ENCODE assay signal across 8 cellular contexts in the genomic region with DNA sequence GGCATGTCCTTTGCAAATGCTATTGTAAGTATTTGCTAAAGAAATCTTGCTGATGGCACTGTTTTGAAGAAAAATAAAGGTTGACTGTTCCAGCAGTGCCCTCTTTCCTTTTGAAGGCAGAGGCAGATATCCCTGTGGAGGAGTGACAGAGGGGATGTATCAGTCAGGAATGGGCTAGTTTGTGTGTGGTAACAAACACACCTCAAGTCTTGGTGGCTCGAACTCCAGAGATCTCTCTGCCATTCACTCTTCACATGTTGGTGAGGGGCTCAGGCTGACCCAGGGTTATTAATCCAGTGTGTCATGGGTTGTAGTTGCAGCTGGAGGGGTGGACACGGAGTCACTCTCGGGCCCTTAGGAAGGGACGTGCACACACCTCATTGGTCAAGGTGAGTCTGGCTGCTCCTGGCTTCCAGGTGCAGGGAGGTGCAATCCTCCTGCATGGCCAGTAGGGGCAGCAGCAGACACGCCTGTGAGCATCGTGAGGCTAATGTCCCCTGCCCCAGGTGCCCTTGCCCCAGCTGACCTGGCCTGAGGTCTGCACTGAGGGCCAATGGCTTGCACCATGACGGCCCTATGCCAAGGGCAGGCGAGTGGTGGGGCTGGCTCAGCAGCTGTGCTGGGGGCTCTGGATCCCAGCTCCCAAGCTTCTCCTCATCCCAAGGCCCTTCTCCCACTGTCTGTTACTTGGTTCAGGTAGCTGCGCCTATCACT.
DNase-seq lines count a peak whose midpoint lies in the region; ATAC-seq and TF ChIP-seq lines count a peak whose summit lies in the region.

No MANE protein-coding gene starts in this region.

- peak; percentile 43 for TF ChIP-seq CTCF in AG10803 (conservative IDR thresholded peaks at IDR 0.05; ENCODE audit: low read length)
- TF ChIP-seq CTCF in lower lobe of right lung (IDR thresholded peaks at IDR 0.05): peak; percentile 57

- no peak overlapping the region for H3K4me3 ChIP-seq in AG10803 (ENCODE audit: low read length)
- no peak overlapping the region for H3K4me3 ChIP-seq in lower lobe of right lung

- H3K36me3 ChIP-seq in lower lobe of right lung: no peaks in the 10 kb centered on the region

- H3K4me1 ChIP-seq in lower lobe of right lung: peaks cover 9% of the 10 kb centered on the region

- no peak overlapping the region for H3K27ac ChIP-seq in lower lobe of right lung

- H3K9me3 ChIP-seq in lower lobe of right lung: no peaks in the 10 kb centered on the region

- DNase-seq in AG10803 (ENCODE audit: low read depth): no peak
- DNase-seq in GM19240 (ENCODE audit: insufficient read length, low spot score): peak; percentile 60
- DNase-seq in activated T-cell treated with anti-CD3 and anti-CD28 coated beads, Interleukin-2, amount 50 U/mL, for 48 hours: peak; percentile 47 to 49
- no peak for DNase-seq in lower lobe of right lung
- no peak for DNase-seq in NCI-H446 (lab: John Stamatoyannopoulos, UW)
- DNase-seq in NCI-H2171 (lab: John Stamatoyannopoulos, UW): no peak

- intact Hi-C loops in lower lobe of right lung (cut with DNase I): no loop called here

- ATAC-seq in lower lobe of right lung (no peak), HG03469 (IDR thresholded peaks at IDR 0.05; ENCODE audit: unreplicated experiment) (no peak), GM19328 (IDR thresholded peaks at IDR 0.05; ENCODE audit: unreplicated experiment) (no peak)

- no peaks in the 10 kb centered on the region for H3K27me3 ChIP-seq in lower lobe of right lung (ENCODE audit: low read depth)

Comparison
In these comparisons a context has a peak if more than half of its experiments do, and no peak if none do; other contexts are left out.
1. DNase-seq: peak in GM19240 (single experiment) and activated T-cell treated with anti-CD3 and anti-CD28 coated beads, Interleukin-2, amount 50 U/mL, for 48 hours (2 of 2); none in AG10803 (single experiment), lower lobe of right lung (single experiment), NCI-H446 (0 of 2) and NCI-H2171 (single experiment).